ENCODE assay signal across 24 cellular contexts in the genomic region with DNA sequence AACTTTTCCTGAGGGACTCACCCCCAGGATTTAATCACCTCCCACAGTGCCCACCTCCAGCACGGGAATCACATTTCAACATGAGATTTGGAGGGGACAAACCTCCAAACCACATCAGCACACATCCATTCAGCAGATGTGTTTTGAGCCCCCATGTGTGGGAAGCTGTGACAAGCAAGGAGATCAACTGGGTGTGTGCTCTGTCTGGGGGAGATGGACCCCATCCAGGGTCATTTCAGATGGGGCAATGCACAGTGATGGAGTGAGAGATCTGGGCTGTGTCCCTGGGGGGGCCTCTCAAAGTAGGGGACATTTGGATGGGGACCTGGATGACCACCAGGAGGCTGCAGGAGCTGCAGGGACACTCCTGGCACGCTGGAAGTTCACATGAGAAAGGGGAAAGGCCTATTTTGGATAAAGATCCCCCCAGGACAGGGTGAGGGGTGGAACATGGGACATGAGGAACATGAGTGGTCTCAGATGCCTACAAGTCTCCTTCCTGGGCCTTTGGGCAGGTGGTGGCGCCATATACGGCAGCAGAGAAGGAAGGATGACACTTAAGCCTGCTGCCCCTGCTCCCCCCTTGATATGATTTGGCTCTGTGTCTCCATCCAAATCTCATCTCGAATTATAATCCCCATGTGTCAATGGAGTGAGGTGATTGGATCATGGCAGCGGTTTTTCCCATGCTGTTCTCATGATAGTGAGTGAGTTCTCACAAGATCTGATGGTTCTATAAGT. TPM values are rescaled to one million over a fixed set of nuclear protein-coding genes. Genes with fewer than 3 reads are reported as not detected.
"Had no signal": no experiment of that assay in that cellular context is flagged by ENCODE, and none has a peak within 500 bp of the region (broad histone marks: within the 10 kb centered on the region; RNA-seq: fewer than 3 reads in every experiment).

No MANE protein-coding gene starts in this region.

- ATAC-seq: activated T-cell treated with anti-CD3 and anti-CD28 coated beads, Interleukin-2, amount 50 U/mL, for 4 hours; gastroesophageal sphincter; left ventricle myocardium superior; naive thymus-derived CD8-positive, alpha-beta T cell had no signal

- DNase-seq: activated CD4-positive, alpha-beta T cell treated with anti-CD3 and anti-CD28 coated beads for 4 hours; activated CD4-positive, alpha-beta T cell treated with anti-CD3 and anti-CD28 coated beads, Interleukin-2, amount 50 U/mL, for 48 hours; activated CD4-positive, CD25-positive, alpha-beta regulatory T cell; activated CD8-positive, alpha-beta memory T cell treated with anti-CD3 and anti-CD28 coated beads, Interleukin-2, amount 50 U/mL, for 48 hours; activated naive CD4-positive, alpha-beta T cell; activated T-cell treated with anti-CD3 and anti-CD28 coated beads, Interleukin-2, amount 50 U/mL, for 4 hours; adrenal gland; dorsolateral prefrontal cortex; esophagus squamous epithelium; head of caudate nucleus; left ventricle myocardium superior; mammary epithelial cell; naive thymus-derived CD8-positive, alpha-beta T cell; stimulated activated CD4-positive, alpha-beta T cell treated with anti-CD3 and anti-CD28 coated beads, Interleukin-4, amount 100 ng/mL, for 24 hours; stimulated activated naive CD4-positive, alpha-beta T cell treated with Interleukin-2 at 50 U/mL for 16 hours had no signal

- FAIRE-seq: colon had no signal

- H3K4me1 ChIP-seq: adrenal gland, ascending aorta had no signal

- H3K4me3 ChIP-seq: adrenal gland, ascending aorta, esophagus squamous epithelium, gastroesophageal sphincter, thoracic aorta had no signal

- H3K27me3 ChIP-seq: adrenal gland, ascending aorta, dorsolateral prefrontal cortex had no signal

- H3K9me3 Mint-ChIP-seq: activated T-cell treated with anti-CD3 and anti-CD28 coated beads, Interleukin-2, amount 50 U/mL, for 4 hours; activated T-helper 2 cell treated with anti-CD3 and anti-CD28 coated beads, Interferon-gamma antibody, Interleukin-2, Interleukin-4, amounts not matched to agents 10 μg/mL and 5 μg/mL and 100 μg/mL, durations not matched to agents 14 hours and 24 hours and 36 hours; central memory CD8-positive, alpha-beta T cell; mesothelial cell of epicardium; naive thymus-derived CD8-positive, alpha-beta T cell had no signal

- H3K36me3 ChIP-seq: adrenal gland, ascending aorta, esophagus squamous epithelium, gastroesophageal sphincter, thoracic aorta had no signal

- H3K27ac Mint-ChIP-seq: activated naive CD8-positive, alpha-beta T cell; activated T-helper 2 cell treated with anti-CD3 and anti-CD28 coated beads, Interferon-gamma antibody, Interleukin-2, Interleukin-4, amounts not matched to agents 10 μg/mL and 5 μg/mL and 100 μg/mL, durations not matched to agents 14 hours and 24 hours and 36 hours; mesothelial cell of epicardium; progenitor cell of endocrine pancreas had no signal

- H3K36me3 Mint-ChIP-seq: activated naive CD8-positive, alpha-beta T cell; mesothelial cell of epicardium; naive thymus-derived CD8-positive, alpha-beta T cell had no signal

- H3K9me3 ChIP-seq: adrenal gland, ascending aorta, esophagus squamous epithelium, gastroesophageal sphincter, thoracic aorta had no signal

- H3K4me3 Mint-ChIP-seq: activated naive CD8-positive, alpha-beta T cell; activated T-cell treated with anti-CD3 and anti-CD28 coated beads, Interleukin-2, amount 50 U/mL, for 4 hours; central memory CD8-positive, alpha-beta T cell; mesothelial cell of epicardium; naive thymus-derived CD8-positive, alpha-beta T cell had no signal

- H3K27ac ChIP-seq: adrenal gland, ascending aorta, dorsolateral prefrontal cortex, esophagus squamous epithelium, gastroesophageal sphincter, thoracic aorta had no signal

- H3K4me1 Mint-ChIP-seq: mesothelial cell of epicardium had no signal

RNA-seq across cellular contexts. Expression of a gene that starts 49.6 kb away (rescaled TPM):
- total RNA-seq: activated T-cell treated with anti-CD3 and anti-CD28 coated beads, Interleukin-2, amount 50 U/mL, for 4 hours; activated T-helper 2 cell treated with anti-CD3 and anti-CD28 coated beads, Interferon-gamma antibody, Interleukin-2, Interleukin-4, amounts not matched to agents 10 μg/mL and 5 μg/mL and 100 μg/mL, durations not matched to agents 14 hours and 24 hours and 36 hours had no signal
- polyA plus RNA-seq: mammary epithelial cell; naive thymus-derived CD8-positive, alpha-beta T cell had no signal
